ENCODE assay signal across 17 cellular contexts in the genomic region with DNA sequence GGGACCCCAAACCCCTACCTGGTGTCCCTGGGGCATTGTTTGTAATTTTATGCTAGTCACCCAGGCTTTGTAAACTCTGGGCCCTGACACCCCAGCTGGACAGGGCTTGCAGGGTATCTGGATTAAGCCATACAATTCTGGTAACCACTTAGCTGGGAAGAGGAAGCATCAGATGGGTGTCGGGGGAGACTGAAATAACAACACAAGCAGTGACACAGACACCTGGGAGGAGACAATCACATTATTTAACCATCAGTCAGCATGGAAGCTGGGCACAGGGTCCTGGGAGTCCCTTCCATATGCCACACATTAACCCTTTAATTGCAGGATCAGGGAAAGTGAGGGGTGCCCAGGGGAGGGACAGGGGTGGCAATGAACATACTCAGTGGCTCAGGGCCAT. TPM values are rescaled to one million over a fixed set of nuclear protein-coding genes. Genes with fewer than 3 reads are reported as not detected.
DNase-seq lines count a peak whose midpoint lies in the region; ATAC-seq, FAIRE-seq and TF ChIP-seq lines count a peak whose summit lies in the region.
"Had no signal": no experiment of that assay in that cellular context is flagged by ENCODE, and none has a peak within 500 bp of the region (broad histone marks: within the 10 kb centered on the region; RNA-seq: fewer than 3 reads in every experiment).

No MANE protein-coding gene starts in this region.

- H3K9me3 Mint-ChIP-seq in GM23338, result no peaks in the 10 kb centered on the region
- H3K9me3 Mint-ChIP-seq: neural crest cell; stimulated activated memory B cell treated with anti-CD40 and anti-IgM and Interleukin-4, amounts not matched to agents 10 μg/mL and 1 μg/mL and 100 μg/mL, for 72 hours had no signal

- H3K27me3 ChIP-seq in GM23338 (ENCODE audit: insufficient read depth), result peaks cover 15% of the 10 kb centered on the region
- peaks cover 5 to 39% of the 10 kb centered on the region in 2 experiments; a peak in 3 of 5 replicates for H3K27me3 ChIP-seq in K562 (ENCODE audit: control insufficient read depth in 2 of 2, insufficient read depth in 2 of 2, low read length in 2 of 2)
- H3K27me3 ChIP-seq in ascending aorta, result no peaks in the 10 kb centered on the region
- H3K27me3 ChIP-seq: sigmoid colon had no signal

- no TSS peak for BruUV-seq in K562 (replicated peaks; lab: Mats Ljungman, UMichigan)

- H3K9ac ChIP-seq in K562 (ENCODE audit: insufficient read depth in 1 of 2, low read depth in 2 of 2, low read length in 2 of 2), result no peak overlapping the region

- H3K79me2 ChIP-seq in GM23338 (replicated peaks; ENCODE audit: insufficient read depth) (no peaks in the 10 kb centered on the region), K562 (ENCODE audit: control insufficient read depth, insufficient read depth, low read length) (no peaks in the 10 kb centered on the region)

- no peaks in the 10 kb centered on the region for H3K9me2 ChIP-seq in GM23338 (ENCODE audit: insufficient read depth)

- in situ Hi-C loops in K562 (cut with MboI), result loop anchor here (5.0 kb wide), 1 partner anchor 1025 kb away; no protein-coding TSS in a partner anchor

- no peaks in the 10 kb centered on the region for H3K9me1 ChIP-seq in K562 (ENCODE audit: control insufficient read depth, insufficient read depth, low read length)

- CTCF ChIA-PET in A549 (lab: Yijun Ruan, JAX), result interaction anchor here (1.1 to 5.2 kb wide), 10 partner anchors 9 to 147 kb away, joined by 3 to 39 read pairs (median 4); no protein-coding TSS in a partner anchor
- CTCF ChIA-PET in K562 (lab: Yijun Ruan, JAX; ENCODE audit: low intra/inter-chr PET ratio), result interaction anchor here (0.6 to 3.5 kb wide), 4 partner anchors 35 to 245 kb away, joined by 3 to 21 read pairs (median 4); no protein-coding TSS in a partner anchor

- POLR2A ChIA-PET in A549 (lab: Yijun Ruan, JAX), result no interaction called here
- POLR2A ChIA-PET in K562 (lab: Yijun Ruan, JAX), result interaction anchor here (0.6 to 3.0 kb wide), 4 partner anchors 8 to 721 kb away, joined by 3 to 11 read pairs (median 4); no protein-coding TSS in a partner anchor

- ATAC-seq in A549 (no peak), GM23338 (no peak), K562 (no peak)
- ATAC-seq: stimulated activated memory B cell treated with anti-CD40 and anti-IgM and Interleukin-4, amounts not matched to agents 10 μg/mL and 1 μg/mL and 100 μg/mL, for 72 hours had no signal

- H3K27ac ChIP-seq in A549 (no peak overlapping the region), GM23338 (ENCODE audit: low read depth) (no peak overlapping the region), K562 (ENCODE audit: extremely low read depth, low read depth, low read length) (no peak overlapping the region), ascending aorta (no peak overlapping the region)

- H3K4me1 Mint-ChIP-seq in GM23338, result peaks cover 18% of the 10 kb centered on the region

- no peak for TF ChIP-seq POLR2A in A549 (IDR thresholded peaks at IDR 0.05; ENCODE audit: low read length)
- TF ChIP-seq POLR2A in K562 (conservative IDR thresholded peaks at IDR 0.05), result no peak

- TF ChIP-seq EP300 in A549 (IDR thresholded peaks at IDR 0.05) (no peak), K562 (IDR thresholded peaks at IDR 0.05; ENCODE audit: low read length) (no peak)

- intact Hi-C loops in K562 (cut with micrococcal nuclease) (no loop called here), ascending aorta (cut with DNase I) (loop anchor here (2.0 kb wide), 1 partner anchor 30 kb away; the partner anchor contains the start of gene COL11A2)

- no peak overlapping the region for H3K4me3 ChIP-seq in A549
- H3K4me3 ChIP-seq in GM23338, result no peak overlapping the region
- H3K4me3 ChIP-seq in K562, result no peak overlapping the region
- H3K4me3 ChIP-seq in ascending aorta, result no peak overlapping the region

- H4K20me1 ChIP-seq in GM23338 (replicated peaks; ENCODE audit: insufficient read depth) (no peaks in the 10 kb centered on the region), K562 (replicated peaks; ENCODE audit: control insufficient read depth, insufficient read depth, low read length) (no peaks in the 10 kb centered on the region; the same call in 1 of the 2 replicates)

- H3K4me3 Mint-ChIP-seq in GM23338, result no peak overlapping the region; the same call in 2 of the 3 replicates

- no peak for DNase-seq in A549 (ENCODE audit: low read depth in 1 of 2, low spot score in 1 of 2)
- DNase-seq in GM23338 (ENCODE audit: low spot score), result no peak
- DNase-seq in K562 (ENCODE audit: extremely low read depth in 1 of 4, low spot score in 3 of 4), result peak in 2 of 4 experiments; percentile 12 to 16
- no peak for DNase-seq in NCI-H446 treated with DMSO at 0.1 percent for 48 hours (lab: John Stamatoyannopoulos, UW)
- no peak for DNase-seq in activated effector memory CD4-positive, alpha-beta T cell treated with anti-CD3 and anti-CD28 coated beads, Interleukin-2, amount 50 U/mL, for 16 hours
- no peak for DNase-seq in ascending aorta (ENCODE audit: low spot score in 2 of 2)
- DNase-seq: activated CD8-positive, alpha-beta T cell treated with anti-CD3 and anti-CD28 coated beads, Interleukin-2, amount 10 ng/mL, durations not matched to agents 7 days and 5 days; activated gamma-delta T cell treated with Interleukin-2 at 50 U/mL for 16 hours; dermis blood vessel endothelial cell; HCEC 1CT; NCI-H2081; NCI-H774; SHP77; sigmoid colon had no signal

- H2AFZ ChIP-seq in GM23338 (peak overlapping the region; percentile 97; the same call in 1 of the 2 replicates), K562 (ENCODE audit: low read depth, low read length) (no peak overlapping the region)

- H3K36me3 ChIP-seq in GM23338 (ENCODE audit: insufficient read depth) (no peaks in the 10 kb centered on the region), K562 (ENCODE audit: control insufficient read depth, insufficient read depth, low read length) (no peaks in the 10 kb centered on the region), ascending aorta (no peaks in the 10 kb centered on the region)
- H3K36me3 ChIP-seq: sigmoid colon had no signal

- no peaks in the 10 kb centered on the region for H3K36me3 Mint-ChIP-seq in GM23338 (ENCODE audit: low read depth)
- H3K36me3 Mint-ChIP-seq: stimulated activated memory B cell treated with anti-CD40 and anti-IgM and Interleukin-4, amounts not matched to agents 10 μg/mL and 1 μg/mL and 100 μg/mL, for 72 hours had no signal

- no peak overlapping the region for H3K27ac Mint-ChIP-seq in GM23338

- 36% methylated on average over 1 of the region's 1 CpG for WGBS in A549 (ENCODE audit: missing lambda C conversion rate)
- WGBS in K562 (ENCODE audit: insufficient coverage, low coverage, missing lambda C conversion rate), result 50% methylated on average over 1 of the region's 1 CpG

- no peaks in the 10 kb centered on the region for H3K9me3 ChIP-seq in A549
- no peaks in the 10 kb centered on the region for H3K9me3 ChIP-seq in K562 (replicated peaks; ENCODE audit: control insufficient read depth, insufficient read depth, low read depth, low read length)
- no peaks in the 10 kb centered on the region for H3K9me3 ChIP-seq in ascending aorta
- H3K9me3 ChIP-seq: sigmoid colon had no signal

- H3K4me2 ChIP-seq in A549, result peak overlapping the region; percentile 86
- H3K4me2 ChIP-seq in GM23338, result peak overlapping the region; percentile 81; the same call in 1 of the 2 replicates
- no peak overlapping the region for H3K4me2 ChIP-seq in K562 (ENCODE audit: insufficient read depth, low read length)

- FAIRE-seq in A549 (lab: Jason Lieb, UNC), result no peak
- peak; percentile 37 for FAIRE-seq in K562 (lab: Jason Lieb, UNC)
- FAIRE-seq: TTC549 had no signal

- TF ChIP-seq CTCF in A549 (IDR thresholded peaks at IDR 0.05) (no peak), GM23338 (conservative IDR thresholded peaks at IDR 0.05; ENCODE audit: low read depth in 2 of 2) (no peak), K562 (IDR thresholded peaks at IDR 0.05 in 2 of 3, conservative IDR thresholded peaks at IDR 0.05 in 1 of 3; ENCODE audit: insufficient read depth in 2 of 3, low read depth in 1 of 3, low read length in 3 of 3) (no peak), ascending aorta (IDR thresholded peaks at IDR 0.05) (no peak)

- 0 out of 2 replicates have a peak, but pooled peaks cover 3% of the 10 kb centered on the region for H3F3A ChIP-seq in GM23338 (replicated peaks; ENCODE audit: low read depth)

- peaks cover 22% of the 10 kb centered on the region for H3K27me3 Mint-ChIP-seq in GM23338 (ENCODE audit: insufficient read depth, low read depth, poor library complexity)

- TF ChIP-seq RAD21 in A549 (conservative IDR thresholded peaks at IDR 0.05 in 1 of 2, IDR thresholded peaks at IDR 0.05 in 1 of 2) (no peak), K562 (CRISPR knock-in tag; conservative IDR thresholded peaks at IDR 0.05 in 1 of 2, IDR thresholded peaks at IDR 0.05 in 1 of 2) (no peak)

- H3K4me1 ChIP-seq in A549 (peaks cover 14% of the 10 kb centered on the region; the same call in 2 of the 3 replicates), GM23338 (ENCODE audit: insufficient read depth) (peaks cover 12% of the 10 kb centered on the region), K562 (replicated peaks in 1 of 2; ENCODE audit: control insufficient read depth in 2 of 2, insufficient read depth in 2 of 2, low read length in 2 of 2) (peaks cover 7 to 26% of the 10 kb centered on the region in 2 experiments; a peak in 3 of 5 replicates), ascending aorta (peaks cover 4% of the 10 kb centered on the region in 2 donors)

RNA-seq across cellular contexts. Expression of gene COL11A2, which starts 29.8 kb away (rescaled TPM):
- polyA plus RNA-seq in A549 (2011; rRNA removed) (0.66 and 0.73 TPM in 2 replicates), A549 (2017; fragmentation: RNase III; extraction: RNeasy Plus Mini Kit Qiagen cat#74134 plus additional on column Dnase treatment) (0.93 to 1.3 TPM (median 1.1 TPM) in 3 replicates), GM23338 (2016; fragmentation: Nextera tagmentation; extraction: Ambion mirVana) (1.6 and 2.2 TPM in 2 replicates), K562 (2011; rRNA removed) (0.13 and 0.61 TPM in 2 replicates), K562 (2014; fragmentation: Illumina TruSeq; extraction: Trizol) (0.06 and 0.11 TPM in 2 replicates), K562 (2014; fragmentation: Nextera tagmentation; extraction: Ambion mirVana) (under 1 TPM in 1 of 2 experiments, not detected in 1; 0.04 TPM), K562 (2014; rRNA removed) (0.19 and 0.32 TPM in 2 replicates)
- polyA plus RNA-seq in A549 (2012; cell fraction: cytosol; rRNA removed), result 0.40 and 0.47 TPM in 2 replicates
- polyA plus RNA-seq in A549 (2012; cell fraction: nucleus; rRNA removed), result 5.3 and 6.0 TPM in 2 replicates
- polyA minus RNA-seq in A549 (2011; rRNA and poly(A)+ RNA removed), result 0.19 and 0.33 TPM in 2 replicates
- total RNA-seq in GM23338 (2014; rRNA removed; shearing (Covaris generic)), result 1.3 and 2.7 TPM in 2 replicates
- 0.30 and 2.2 TPM in 2 replicates for total RNA-seq in K562 (2011; cell fraction: chromatin; rRNA removed; ENCODE audit: low replicate concordance)
- total RNA-seq in K562 (2011; cell fraction: nucleolus; rRNA removed), result 0.83 and 1.1 TPM in 2 replicates
- 0.92 and 0.95 TPM in 2 replicates for total RNA-seq in K562 (2011; cell fraction: nucleoplasm; rRNA removed)
- total RNA-seq in K562 (2014; rRNA removed) (0.05 and 0.37 TPM in 2 replicates), K562 (2014; rRNA removed; fragmentation: Illumina TruSeq; extraction: Trizol) (0.04 TPM in 1 of 2 replicates, not detected in the other), K562 (2015; rRNA removed; fragmentation: Illumina TruSeq; extraction: Trizol) (0.15 and 0.22 TPM in 2 replicates), K562 (2021) (0.16 and 0.35 TPM in 2 replicates), ascending aorta (0.11 TPM)
- polyA plus RNA-seq in K562 (2011; cell fraction: cytosol; rRNA removed), result 0.13 and 0.15 TPM in 2 replicates
- 2.1 and 3.4 TPM in 2 replicates for polyA plus RNA-seq in K562 (2011; cell fraction: nucleus; rRNA removed)
- polyA plus RNA-seq in K562 (2012), result 0.26 and 1.00 TPM in 2 replicates
- polyA minus RNA-seq in K562 (2011; rRNA and poly(A)+ RNA removed), result not detected in 2 replicates
- polyA minus RNA-seq in K562 (2011; cell fraction: cytosol; rRNA and poly(A)+ RNA removed), result not detected in 2 replicates
- polyA minus RNA-seq in K562 (2011; cell fraction: nucleus; rRNA and poly(A)+ RNA removed), result 0.27 and 0.89 TPM in 2 replicates

RNA-seq across cellular contexts. Expression of gene RXRB, which starts 38.0 kb away (rescaled TPM):
- polyA plus RNA-seq in A549 (2011; rRNA removed), result 15.6 and 21.1 TPM in 2 replicates
- 13.6 and 18.5 TPM in 2 replicates for polyA plus RNA-seq in A549 (2012; cell fraction: cytosol; rRNA removed)
- 43.2 and 51.7 TPM in 2 replicates for polyA plus RNA-seq in A549 (2012; cell fraction: nucleus; rRNA removed)
- polyA plus RNA-seq in A549 (2017; fragmentation: RNase III; extraction: RNeasy Plus Mini Kit Qiagen cat#74134 plus additional on column Dnase treatment), result 19.1 to 21.3 TPM (median 20.3 TPM) in 3 replicates
- 24.3 and 29.0 TPM in 2 replicates for polyA minus RNA-seq in A549 (2011; rRNA and poly(A)+ RNA removed)
- total RNA-seq in GM23338 (2014; rRNA removed; shearing (Covaris generic)), result 11.3 and 11.6 TPM in 2 replicates
- polyA plus RNA-seq in GM23338 (2016; fragmentation: Nextera tagmentation; extraction: Ambion mirVana), result 6.7 and 6.9 TPM in 2 replicates
- 106 and 228 TPM in 2 replicates for total RNA-seq in K562 (2011; cell fraction: chromatin; rRNA removed; ENCODE audit: low replicate concordance)
- total RNA-seq in K562 (2011; cell fraction: nucleolus; rRNA removed), result 118 and 121 TPM in 2 replicates
- total RNA-seq in K562 (2011; cell fraction: nucleoplasm; rRNA removed), result 116 TPM in 2 replicates
- total RNA-seq in K562 (2014; rRNA removed), result 18.4 and 18.9 TPM in 2 replicates
- 8.5 and 9.7 TPM in 2 replicates for total RNA-seq in K562 (2014; rRNA removed; fragmentation: Illumina TruSeq; extraction: Trizol)
- 13.2 and 14.6 TPM in 2 replicates for total RNA-seq in K562 (2015; rRNA removed; fragmentation: Illumina TruSeq; extraction: Trizol)
- 30.3 and 33.9 TPM in 2 replicates for total RNA-seq in K562 (2021)
- 32.6 and 57.5 TPM in 2 replicates for polyA plus RNA-seq in K562 (2011; rRNA removed)
- polyA plus RNA-seq in K562 (2011; cell fraction: cytosol; rRNA removed), result 26.3 and 30.2 TPM in 2 replicates
- 207 and 268 TPM in 2 replicates for polyA plus RNA-seq in K562 (2011; cell fraction: nucleus; rRNA removed)
- polyA plus RNA-seq in K562 (2012), result 32.0 and 41.3 TPM in 2 replicates
- polyA plus RNA-seq in K562 (2014; fragmentation: Illumina TruSeq; extraction: Trizol), result 28.4 and 29.9 TPM in 2 replicates
- polyA plus RNA-seq in K562 (2014; fragmentation: Nextera tagmentation; extraction: Ambion mirVana), result 1 to 10 TPM in 1 of 2 experiments, under 1 TPM in 1; 0.76 to 2.1 TPM
- 25.8 and 35.5 TPM in 2 replicates for polyA plus RNA-seq in K562 (2014; rRNA removed)
- 26.8 and 31.2 TPM in 2 replicates for polyA minus RNA-seq in K562 (2011; rRNA and poly(A)+ RNA removed)
- polyA minus RNA-seq in K562 (2011; cell fraction: cytosol; rRNA and poly(A)+ RNA removed), result 16.5 and 20.0 TPM in 2 replicates
- 24.8 and 43.4 TPM in 2 replicates for polyA minus RNA-seq in K562 (2011; cell fraction: nucleus; rRNA and poly(A)+ RNA removed)
- 21.6 TPM for total RNA-seq in ascending aorta

RNA-seq across cellular contexts. Expression of gene SLC39A7, which starts 38.2 kb away (rescaled TPM):
- polyA plus RNA-seq in A549 (2011; rRNA removed), result 59.0 and 66.5 TPM in 2 replicates
- polyA plus RNA-seq in A549 (2012; cell fraction: cytosol; rRNA removed), result 64.6 and 64.9 TPM in 2 replicates
- 47.0 and 53.6 TPM in 2 replicates for polyA plus RNA-seq in A549 (2012; cell fraction: nucleus; rRNA removed)
- 104 to 125 TPM (median 122 TPM) in 3 replicates for polyA plus RNA-seq in A549 (2017; fragmentation: RNase III; extraction: RNeasy Plus Mini Kit Qiagen cat#74134 plus additional on column Dnase treatment)
- 37.2 and 39.7 TPM in 2 replicates for polyA minus RNA-seq in A549 (2011; rRNA and poly(A)+ RNA removed)
- total RNA-seq in GM23338 (2014; rRNA removed; shearing (Covaris generic)), result 75.9 and 79.9 TPM in 2 replicates
- polyA plus RNA-seq in GM23338 (2016; fragmentation: Nextera tagmentation; extraction: Ambion mirVana), result 9.0 and 9.2 TPM in 2 replicates
- total RNA-seq in K562 (2011; cell fraction: chromatin; rRNA removed; ENCODE audit: low replicate concordance), result 181 and 256 TPM in 2 replicates
- 225 and 235 TPM in 2 replicates for total RNA-seq in K562 (2011; cell fraction: nucleolus; rRNA removed)
- total RNA-seq in K562 (2011; cell fraction: nucleoplasm; rRNA removed), result 285 and 295 TPM in 2 replicates
- 154 and 161 TPM in 2 replicates for total RNA-seq in K562 (2014; rRNA removed)
- total RNA-seq in K562 (2014; rRNA removed; fragmentation: Illumina TruSeq; extraction: Trizol), result 112 and 117 TPM in 2 replicates
- 121 and 122 TPM in 2 replicates for total RNA-seq in K562 (2015; rRNA removed; fragmentation: Illumina TruSeq; extraction: Trizol)
- total RNA-seq in K562 (2021), result 133 and 159 TPM in 2 replicates
- 112 and 116 TPM in 2 replicates for polyA plus RNA-seq in K562 (2011; rRNA removed)
- 129 and 140 TPM in 2 replicates for polyA plus RNA-seq in K562 (2011; cell fraction: cytosol; rRNA removed)
- 120 and 135 TPM in 2 replicates for polyA plus RNA-seq in K562 (2011; cell fraction: nucleus; rRNA removed)
- 150 and 152 TPM in 2 replicates for polyA plus RNA-seq in K562 (2012)
- polyA plus RNA-seq in K562 (2014; fragmentation: Illumina TruSeq; extraction: Trizol), result 169 and 222 TPM in 2 replicates
- 10 to 100 TPM; 21.7 to 23.5 TPM for polyA plus RNA-seq in K562 (2014; fragmentation: Nextera tagmentation; extraction: Ambion mirVana)
- polyA plus RNA-seq in K562 (2014; rRNA removed), result 150 and 169 TPM in 2 replicates
- polyA minus RNA-seq in K562 (2011; rRNA and poly(A)+ RNA removed), result 85.9 and 92.0 TPM in 2 replicates
- 44.7 and 50.8 TPM in 2 replicates for polyA minus RNA-seq in K562 (2011; cell fraction: cytosol; rRNA and poly(A)+ RNA removed)
- polyA minus RNA-seq in K562 (2011; cell fraction: nucleus; rRNA and poly(A)+ RNA removed), result 42.8 and 74.4 TPM in 2 replicates
- 59.7 TPM for total RNA-seq in ascending aorta

RNA-seq across cellular contexts. Expression of gene HSD17B8, which starts 42.0 kb away (rescaled TPM):
- 15.9 and 16.5 TPM in 2 replicates for polyA plus RNA-seq in A549 (2011; rRNA removed)
- 35.1 and 37.4 TPM in 2 replicates for polyA plus RNA-seq in A549 (2012; cell fraction: cytosol; rRNA removed)
- polyA plus RNA-seq in A549 (2012; cell fraction: nucleus; rRNA removed), result 33.3 and 45.0 TPM in 2 replicates
- 9.3 to 9.6 TPM (median 9.5 TPM) in 3 replicates for polyA plus RNA-seq in A549 (2017; fragmentation: RNase III; extraction: RNeasy Plus Mini Kit Qiagen cat#74134 plus additional on column Dnase treatment)
- polyA minus RNA-seq in A549 (2011; rRNA and poly(A)+ RNA removed), result 13.6 and 16.6 TPM in 2 replicates
- total RNA-seq in GM23338 (2014; rRNA removed; shearing (Covaris generic)), result 8.9 and 16.0 TPM in 2 replicates
- 4.3 and 5.6 TPM in 2 replicates for polyA plus RNA-seq in GM23338 (2016; fragmentation: Nextera tagmentation; extraction: Ambion mirVana)
- 8.8 and 25.7 TPM in 2 replicates for total RNA-seq in K562 (2011; cell fraction: chromatin; rRNA removed; ENCODE audit: low replicate concordance)
- 26.0 and 28.7 TPM in 2 replicates for total RNA-seq in K562 (2011; cell fraction: nucleolus; rRNA removed)
- 17.3 and 18.1 TPM in 2 replicates for total RNA-seq in K562 (2011; cell fraction: nucleoplasm; rRNA removed)
- total RNA-seq in K562 (2014; rRNA removed), result 32.5 and 38.9 TPM in 2 replicates
- total RNA-seq in K562 (2014; rRNA removed; fragmentation: Illumina TruSeq; extraction: Trizol), result 12.4 and 14.2 TPM in 2 replicates
- 8.1 and 10.0 TPM in 2 replicates for total RNA-seq in K562 (2015; rRNA removed; fragmentation: Illumina TruSeq; extraction: Trizol)
- total RNA-seq in K562 (2021), result 20.5 and 22.0 TPM in 2 replicates
- polyA plus RNA-seq in K562 (2011; rRNA removed), result 15.6 and 30.3 TPM in 2 replicates
- 20.6 and 74.0 TPM in 2 replicates for polyA plus RNA-seq in K562 (2011; cell fraction: cytosol; rRNA removed)
- polyA plus RNA-seq in K562 (2011; cell fraction: nucleus; rRNA removed), result 30.2 and 58.4 TPM in 2 replicates
- 19.8 and 22.7 TPM in 2 replicates for polyA plus RNA-seq in K562 (2012)
- 10.3 and 13.6 TPM in 2 replicates for polyA plus RNA-seq in K562 (2014; fragmentation: Illumina TruSeq; extraction: Trizol)
- 1 to 10 TPM; 3.7 to 4.7 TPM for polyA plus RNA-seq in K562 (2014; fragmentation: Nextera tagmentation; extraction: Ambion mirVana)
- 35.2 and 37.3 TPM in 2 replicates for polyA plus RNA-seq in K562 (2014; rRNA removed)
- 6.8 and 15.1 TPM in 2 replicates for polyA minus RNA-seq in K562 (2011; rRNA and poly(A)+ RNA removed)
- 1.5 and 8.9 TPM in 2 replicates for polyA minus RNA-seq in K562 (2011; cell fraction: cytosol; rRNA and poly(A)+ RNA removed)
- 7.9 and 9.8 TPM in 2 replicates for polyA minus RNA-seq in K562 (2011; cell fraction: nucleus; rRNA and poly(A)+ RNA removed)
- not detected for total RNA-seq in ascending aorta

RNA-seq across cellular contexts. Expression of gene RING1, which starts 45.8 kb away (rescaled TPM):
- polyA plus RNA-seq in A549 (2011; rRNA removed), result 12.7 and 14.6 TPM in 2 replicates
- polyA plus RNA-seq in A549 (2012; cell fraction: cytosol; rRNA removed), result 25.2 and 28.3 TPM in 2 replicates
- polyA plus RNA-seq in A549 (2012; cell fraction: nucleus; rRNA removed), result 28.3 and 35.9 TPM in 2 replicates
- 31.4 to 39.0 TPM (median 35.0 TPM) in 3 replicates for polyA plus RNA-seq in A549 (2017; fragmentation: RNase III; extraction: RNeasy Plus Mini Kit Qiagen cat#74134 plus additional on column Dnase treatment)
- 12.6 and 14.2 TPM in 2 replicates for polyA minus RNA-seq in A549 (2011; rRNA and poly(A)+ RNA removed)
- 8.0 and 16.0 TPM in 2 replicates for total RNA-seq in GM23338 (2014; rRNA removed; shearing (Covaris generic))
- polyA plus RNA-seq in GM23338 (2016; fragmentation: Nextera tagmentation; extraction: Ambion mirVana), result 6.4 and 8.3 TPM in 2 replicates
- total RNA-seq in K562 (2011; cell fraction: chromatin; rRNA removed; ENCODE audit: low replicate concordance), result 19.1 and 48.9 TPM in 2 replicates
- 35.5 and 38.2 TPM in 2 replicates for total RNA-seq in K562 (2011; cell fraction: nucleolus; rRNA removed)
- 24.5 and 29.3 TPM in 2 replicates for total RNA-seq in K562 (2011; cell fraction: nucleoplasm; rRNA removed)
- total RNA-seq in K562 (2014; rRNA removed), result 40.2 and 50.0 TPM in 2 replicates
- 24.6 and 27.5 TPM in 2 replicates for total RNA-seq in K562 (2014; rRNA removed; fragmentation: Illumina TruSeq; extraction: Trizol)
- total RNA-seq in K562 (2015; rRNA removed; fragmentation: Illumina TruSeq; extraction: Trizol), result 32.8 and 36.9 TPM in 2 replicates
- total RNA-seq in K562 (2021), result 45.2 and 52.0 TPM in 2 replicates
- polyA plus RNA-seq in K562 (2011; rRNA removed), result 28.7 and 32.3 TPM in 2 replicates
- polyA plus RNA-seq in K562 (2011; cell fraction: cytosol; rRNA removed), result 32.0 and 49.7 TPM in 2 replicates
- 71.2 and 99.4 TPM in 2 replicates for polyA plus RNA-seq in K562 (2011; cell fraction: nucleus; rRNA removed)
- 53.8 and 61.3 TPM in 2 replicates for polyA plus RNA-seq in K562 (2012)
- polyA plus RNA-seq in K562 (2014; fragmentation: Illumina TruSeq; extraction: Trizol), result 44.2 and 45.4 TPM in 2 replicates
- polyA plus RNA-seq in K562 (2014; fragmentation: Nextera tagmentation; extraction: Ambion mirVana), result 1 to 10 TPM; 4.2 to 4.8 TPM
- 54.4 and 59.1 TPM in 2 replicates for polyA plus RNA-seq in K562 (2014; rRNA removed)
- polyA minus RNA-seq in K562 (2011; rRNA and poly(A)+ RNA removed), result 9.4 and 21.5 TPM in 2 replicates
- polyA minus RNA-seq in K562 (2011; cell fraction: cytosol; rRNA and poly(A)+ RNA removed), result 13.9 and 17.4 TPM in 2 replicates
- polyA minus RNA-seq in K562 (2011; cell fraction: nucleus; rRNA and poly(A)+ RNA removed), result 5.3 and 8.9 TPM in 2 replicates
- 28.5 TPM for total RNA-seq in ascending aorta
